1 cellular context compared by ENCODE assay signal in the genomic region with DNA sequence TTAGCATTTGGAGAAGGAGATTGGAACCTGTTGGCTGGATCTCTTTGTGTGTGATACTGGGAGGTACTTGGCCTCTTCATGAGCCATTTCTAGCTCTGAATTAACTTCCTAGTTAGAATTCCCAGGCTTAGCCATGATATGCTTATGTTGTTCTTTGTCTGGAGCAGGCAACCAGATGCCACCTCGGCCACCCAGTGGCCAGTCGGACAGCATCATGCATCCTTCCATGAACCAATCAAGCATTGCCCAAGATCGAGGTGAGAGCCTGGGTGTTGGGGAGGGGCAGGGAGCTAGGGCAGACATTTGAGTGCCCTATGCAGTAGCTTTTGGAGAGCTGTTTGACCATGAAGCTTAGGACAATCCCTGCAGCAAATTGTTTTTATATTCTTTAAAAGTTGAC.
TF ChIP-seq lines count a peak whose summit lies in the region.

No MANE protein-coding gene starts in this region.

TF ChIP-seq in HCT116, 20 proteins besides CTCF, POLR2A, EP300 and RAD21 (continued from another document):
- TF ChIP-seq, protein P1, sequence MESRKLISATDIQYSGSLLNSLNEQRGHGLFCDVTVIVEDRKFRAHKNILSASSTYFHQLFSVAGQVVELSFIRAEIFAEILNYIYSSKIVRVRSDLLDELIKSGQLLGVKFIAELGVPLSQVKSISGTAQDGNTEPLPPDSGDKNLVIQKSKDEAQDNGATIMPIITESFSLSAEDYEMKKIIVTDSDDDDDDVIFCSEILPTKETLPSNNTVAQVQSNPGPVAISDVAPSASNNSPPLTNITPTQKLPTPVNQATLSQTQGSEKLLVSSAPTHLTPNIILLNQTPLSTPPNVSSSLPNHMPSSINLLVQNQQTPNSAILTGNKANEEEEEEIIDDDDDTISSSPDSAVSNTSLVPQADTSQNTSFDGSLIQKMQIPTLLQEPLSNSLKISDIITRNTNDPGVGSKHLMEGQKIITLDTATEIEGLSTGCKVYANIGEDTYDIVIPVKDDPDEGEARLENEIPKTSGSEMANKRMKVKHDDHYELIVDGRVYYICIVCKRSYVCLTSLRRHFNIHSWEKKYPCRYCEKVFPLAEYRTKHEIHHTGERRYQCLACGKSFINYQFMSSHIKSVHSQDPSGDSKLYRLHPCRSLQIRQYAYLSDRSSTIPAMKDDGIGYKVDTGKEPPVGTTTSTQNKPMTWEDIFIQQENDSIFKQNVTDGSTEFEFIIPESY (IDR thresholded peaks at IDR 0.05; ENCODE audit: extremely low read depth, insufficient replicate concordance, low read length): no peak
- TF ChIP-seq, protein P2, sequence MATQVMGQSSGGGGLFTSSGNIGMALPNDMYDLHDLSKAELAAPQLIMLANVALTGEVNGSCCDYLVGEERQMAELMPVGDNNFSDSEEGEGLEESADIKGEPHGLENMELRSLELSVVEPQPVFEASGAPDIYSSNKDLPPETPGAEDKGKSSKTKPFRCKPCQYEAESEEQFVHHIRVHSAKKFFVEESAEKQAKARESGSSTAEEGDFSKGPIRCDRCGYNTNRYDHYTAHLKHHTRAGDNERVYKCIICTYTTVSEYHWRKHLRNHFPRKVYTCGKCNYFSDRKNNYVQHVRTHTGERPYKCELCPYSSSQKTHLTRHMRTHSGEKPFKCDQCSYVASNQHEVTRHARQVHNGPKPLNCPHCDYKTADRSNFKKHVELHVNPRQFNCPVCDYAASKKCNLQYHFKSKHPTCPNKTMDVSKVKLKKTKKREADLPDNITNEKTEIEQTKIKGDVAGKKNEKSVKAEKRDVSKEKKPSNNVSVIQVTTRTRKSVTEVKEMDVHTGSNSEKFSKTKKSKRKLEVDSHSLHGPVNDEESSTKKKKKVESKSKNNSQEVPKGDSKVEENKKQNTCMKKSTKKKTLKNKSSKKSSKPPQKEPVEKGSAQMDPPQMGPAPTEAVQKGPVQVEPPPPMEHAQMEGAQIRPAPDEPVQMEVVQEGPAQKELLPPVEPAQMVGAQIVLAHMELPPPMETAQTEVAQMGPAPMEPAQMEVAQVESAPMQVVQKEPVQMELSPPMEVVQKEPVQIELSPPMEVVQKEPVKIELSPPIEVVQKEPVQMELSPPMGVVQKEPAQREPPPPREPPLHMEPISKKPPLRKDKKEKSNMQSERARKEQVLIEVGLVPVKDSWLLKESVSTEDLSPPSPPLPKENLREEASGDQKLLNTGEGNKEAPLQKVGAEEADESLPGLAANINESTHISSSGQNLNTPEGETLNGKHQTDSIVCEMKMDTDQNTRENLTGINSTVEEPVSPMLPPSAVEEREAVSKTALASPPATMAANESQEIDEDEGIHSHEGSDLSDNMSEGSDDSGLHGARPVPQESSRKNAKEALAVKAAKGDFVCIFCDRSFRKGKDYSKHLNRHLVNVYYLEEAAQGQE (IDR thresholded peaks at IDR 0.05; ENCODE audit: low read depth): no peak
TF ChIP-seq in HCT116: peak in this region for 0.
